1 cellular context compared by ENCODE assay signal in genomic region chr5:179344301-179345178, GRCh38.
TF ChIP-seq lines count a peak whose summit lies in the region.

No MANE protein-coding gene starts in this region.

TF ChIP-seq in H1, 55 proteins besides CTCF, POLR2A, EP300 and RAD21:
- TF ChIP-seq RXRA (IDR thresholded peaks at IDR 0.05; ENCODE audit: insufficient read depth, low read depth, low read length): no peak
- no peak for TF ChIP-seq PHF8 (conservative IDR thresholded peaks at IDR 0.05; ENCODE audit: low read depth, low read length)
- no peak for TF ChIP-seq FOSL1 (IDR thresholded peaks at IDR 0.05; ENCODE audit: insufficient read depth, low read depth, low read length)
- 0 out of 2 replicates have a peak, but pooled peaks have one; percentile 8 for TF ChIP-seq CHD1 (IDR thresholded peaks at IDR 0.05; ENCODE audit: low read depth, low read length)
- peak; percentile 41 for TF ChIP-seq RNF2 (IDR thresholded peaks at IDR 0.05; ENCODE audit: borderline replicate concordance, low read depth, low read length, missing control alignments, poor library complexity, severe bottlenecking)
- peak; percentile 58 for TF ChIP-seq SUZ12 (IDR thresholded peaks at IDR 0.05; ENCODE audit: low read length)
- TF ChIP-seq CHD2 (IDR thresholded peaks at IDR 0.05; ENCODE audit: low read length): no peak
- TF ChIP-seq SP2 (IDR thresholded peaks at IDR 0.05; ENCODE audit: low read length): no peak
- TF ChIP-seq NANOG (IDR thresholded peaks at IDR 0.05; ENCODE audit: insufficient read depth, low read depth, low read length, poor library complexity, severe bottlenecking): no peak
- TF ChIP-seq BACH1 (IDR thresholded peaks at IDR 0.05; ENCODE audit: low read length): no peak
- TF ChIP-seq SIN3A (conservative IDR thresholded peaks at IDR 0.05 in 1 of 2, IDR thresholded peaks at IDR 0.05 in 1 of 2; ENCODE audit: low read depth in 1 of 2, low read length in 2 of 2): no peak; a peak in 1 of 4 replicates
- no peak for TF ChIP-seq TEAD4 (IDR thresholded peaks at IDR 0.05; ENCODE audit: low read depth, low read length)
- no peak for TF ChIP-seq CEBPB (IDR thresholded peaks at IDR 0.05; ENCODE audit: low read depth, low read length)
- TF ChIP-seq SP1 (IDR thresholded peaks at IDR 0.05; ENCODE audit: low read depth, low read length): no peak
- TF ChIP-seq SIX5 (IDR thresholded peaks at IDR 0.05; ENCODE audit: low read depth, low read length): no peak
- no peak for TF ChIP-seq E2F6 (IDR thresholded peaks at IDR 0.05)
- no peak; the same call in 1 of the 2 replicates for TF ChIP-seq GABPA (IDR thresholded peaks at IDR 0.05; ENCODE audit: borderline replicate concordance, insufficient read depth, low read length)
- no peak for TF ChIP-seq ASH2L (IDR thresholded peaks at IDR 0.05; ENCODE audit: low read length)
- TF ChIP-seq HDAC6 (IDR thresholded peaks at IDR 0.05; ENCODE audit: low read depth, low read length): no peak
- TF ChIP-seq TBP (IDR thresholded peaks at IDR 0.05; ENCODE audit: low read depth, low read length): no peak
- TF ChIP-seq POU5F1 (IDR thresholded peaks at IDR 0.05; ENCODE audit: low read depth, low read length): no peak
- TF ChIP-seq POLR2AphosphoS5 (IDR thresholded peaks at IDR 0.05; ENCODE audit: low read depth, low read length): no peak
- TF ChIP-seq CTBP2 (IDR thresholded peaks at IDR 0.05; ENCODE audit: borderline replicate concordance, insufficient read depth, insufficient read length, low read length): no peak
- no peak for TF ChIP-seq SP4 (IDR thresholded peaks at IDR 0.05; ENCODE audit: low read length)
- TF ChIP-seq HDAC2 (IDR thresholded peaks at IDR 0.05; ENCODE audit: borderline replicate concordance in 1 of 2, low read depth in 2 of 2, low read length in 2 of 2): no peak
- TF ChIP-seq GTF2F1 (IDR thresholded peaks at IDR 0.05; ENCODE audit: borderline replicate concordance, low read depth, low read length): no peak
- TF ChIP-seq SAP30 (IDR thresholded peaks at IDR 0.05; ENCODE audit: insufficient read depth, insufficient replicate concordance, low read length): no peak
- no peak for TF ChIP-seq BCL11A (IDR thresholded peaks at IDR 0.05; ENCODE audit: low read depth in 2 of 2, low read length in 2 of 2)
- 0 out of 2 replicates have a peak, but pooled peaks have one; percentile 20 for TF ChIP-seq TAF1 (IDR thresholded peaks at IDR 0.05; ENCODE audit: low read depth, low read length)
- no peak for TF ChIP-seq JUN (IDR thresholded peaks at IDR 0.05; ENCODE audit: low read depth, low read length)
- TF ChIP-seq TAF7 (optimal IDR thresholded peaks at IDR 0.05; ENCODE audit: borderline replicate concordance, low read depth, low read length): no peak
- no peak for TF ChIP-seq CREB1 (IDR thresholded peaks at IDR 0.05)
- TF ChIP-seq TCF12 (IDR thresholded peaks at IDR 0.05; ENCODE audit: low read depth, low read length): no peak
- no peak for TF ChIP-seq CBX8 (IDR thresholded peaks at IDR 0.05; ENCODE audit: borderline replicate concordance, low read depth, low read length)
- TF ChIP-seq KDM4A (IDR thresholded peaks at IDR 0.05; ENCODE audit: low read depth, low read length, severe bottlenecking): peak; percentile 57
- peak; percentile 42; the same call in 1 of the 2 replicates for TF ChIP-seq RBBP5 (IDR thresholded peaks at IDR 0.05; ENCODE audit: borderline replicate concordance, low read depth, low read length)
- TF ChIP-seq CBX5 (IDR thresholded peaks at IDR 0.05; ENCODE audit: low read depth, low read length): no peak
- peak; percentile 35 for TF ChIP-seq EZH2 (IDR thresholded peaks at IDR 0.05; ENCODE audit: low read depth, low read length, severe bottlenecking)
- no peak for TF ChIP-seq ZNF274 (IDR thresholded peaks at IDR 0.05; ENCODE audit: borderline replicate concordance, extremely low read depth, low read length)
- TF ChIP-seq MAFK (IDR thresholded peaks at IDR 0.05; ENCODE audit: low read depth, low read length): no peak
- no peak for TF ChIP-seq KDM5A (IDR thresholded peaks at IDR 0.05; ENCODE audit: low read length)
- TF ChIP-seq SRF (IDR thresholded peaks at IDR 0.05; ENCODE audit: low read depth, low read length): no peak
- TF ChIP-seq EGR1 (IDR thresholded peaks at IDR 0.05; ENCODE audit: borderline replicate concordance, low read depth, low read length): no peak
- no peak for TF ChIP-seq MAX (IDR thresholded peaks at IDR 0.05)
